ENCODE assay signal across 21 cellular contexts in the genomic region with DNA sequence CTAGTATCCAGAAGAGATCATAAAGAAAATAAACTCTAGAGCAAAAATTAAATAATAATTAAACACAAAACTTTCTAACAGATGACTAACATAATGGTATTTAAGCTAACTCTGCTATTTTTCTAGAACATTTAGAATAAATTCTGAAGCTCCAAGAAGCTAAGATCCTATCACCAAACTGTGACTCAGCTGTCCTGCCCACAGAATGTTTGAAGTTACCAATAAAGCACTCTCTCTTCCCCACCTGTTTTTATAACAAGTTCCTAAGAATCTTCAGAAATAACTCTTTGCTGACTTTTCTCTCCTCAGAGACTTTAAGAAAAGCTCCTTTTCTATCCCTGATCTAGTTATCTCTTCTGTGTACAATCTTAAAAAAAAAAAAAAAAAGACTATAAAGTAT.
"Had no signal": no experiment of that assay in that cellular context is flagged by ENCODE, and none has a peak within 500 bp of the region (broad histone marks: within the 10 kb centered on the region; RNA-seq: fewer than 3 reads in every experiment).

No MANE protein-coding gene starts in this region.

- FAIRE-seq: kidney had no signal

- H3K27ac Mint-ChIP-seq: dendritic cell treated with granulocyte-macrophage colony-stimulating factor and Interleukin-4, amounts not matched to agents 40 ng/mL and 50 ng/mL, for 4 days; effector memory CD8-positive, alpha-beta T cell; memory B cell; mesothelial cell of epicardium; nephron had no signal

- ATAC-seq: effector memory CD8-positive, alpha-beta T cell; gastrocnemius medialis; heart right ventricle; left cardiac atrium; lower lobe of right lung; psoas muscle; right lobe of liver had no signal

- H3K9me3 ChIP-seq: esophagus muscularis mucosa, gastrocnemius medialis, heart right ventricle, left ventricle myocardium inferior, lower lobe of right lung, psoas muscle, right lobe of liver, stomach had no signal

- DNase-seq: effector memory CD8-positive, alpha-beta T cell; gastrocnemius medialis; heart right ventricle; kidney; left cardiac atrium; left ventricle myocardium inferior; lower lobe of right lung; psoas muscle; retina; right lobe of liver; stimulated activated CD4-positive, alpha-beta T cell treated with anti-CD3 and anti-CD28 coated beads, Interleukin-2, amount 100 ng/mL, for 24 hours; stimulated activated naive CD4-positive, alpha-beta T cell; stomach; substantia nigra; trophoblast cell had no signal

- H3K27ac ChIP-seq: epithelial cell of prostate, esophagus muscularis mucosa, gastrocnemius medialis, heart right ventricle, left ventricle myocardium inferior, lower lobe of right lung, psoas muscle, right lobe of liver, stomach had no signal

- H3K36me3 Mint-ChIP-seq: memory B cell, mesothelial cell of epicardium had no signal

- H3K9me3 Mint-ChIP-seq: dendritic cell treated with granulocyte-macrophage colony-stimulating factor and Interleukin-4, amounts not matched to agents 40 ng/mL and 50 ng/mL, for 4 days; effector memory CD8-positive, alpha-beta T cell; memory B cell; nephron had no signal

- H3K36me3 ChIP-seq: esophagus muscularis mucosa, gastrocnemius medialis, heart right ventricle, left ventricle myocardium inferior, lower lobe of right lung, right lobe of liver, stomach had no signal

- H3K4me3 Mint-ChIP-seq: dendritic cell treated with granulocyte-macrophage colony-stimulating factor and Interleukin-4, amounts not matched to agents 40 ng/mL and 50 ng/mL, for 4 days; effector memory CD8-positive, alpha-beta T cell; memory B cell; mesothelial cell of epicardium; nephron had no signal

- H3K4me3 ChIP-seq: esophagus muscularis mucosa, gastrocnemius medialis, heart right ventricle, left ventricle myocardium inferior, lower lobe of right lung, psoas muscle, right lobe of liver, stomach had no signal
